ENCODE assay signal across 32 cellular contexts in genomic region chr12:116630762-116631161, GRCh38.
"Had no signal": no experiment of that assay in that cellular context is flagged by ENCODE, and none has a peak within 500 bp of the region (broad histone marks: within the 10 kb centered on the region; RNA-seq: fewer than 3 reads in every experiment).

No MANE protein-coding gene starts in this region.

- DNase-seq: activated CD4-positive, alpha-beta T cell treated with anti-CD3 and anti-CD28 coated beads, Interleukin-2, amount 10 ng/mL, durations not matched to agents 24 days and 14 days; activated CD4-positive, alpha-beta T cell treated with anti-CD3 and anti-CD28 coated beads, Interleukin-2, amount 50 U/mL, for 48 hours; activated CD8-positive, alpha-beta memory T cell treated with anti-CD3 and anti-CD28 coated beads, Interleukin-2, amount 50 U/mL, for 4 hours; activated CD8-positive, alpha-beta T cell treated with anti-CD3 and anti-CD28 coated beads, Interleukin-2, amount 10 ng/mL, durations not matched to agents 7 days and 5 days; activated gamma-delta T cell treated with Interleukin-2 at 50 U/mL for 16 hours; activated naive CD4-positive, alpha-beta T cell treated with anti-CD3 and anti-CD28 coated beads for 36 hours; activated T-cell treated with anti-CD3 and anti-CD28 coated beads for 4 hours; activated T-cell treated with anti-CD3 and anti-CD28 coated beads, Interleukin-2, amount 50 U/mL, for 4 hours; adrenal gland; central memory CD4-positive, alpha-beta T cell; Karpas-422; KBM-7; MG63; NCI-H1048; NCI-H1105 treated with DMSO at 0.1 percent for 48 hours; NCI-H1436; NCI-H1694; NCI-H1930; NCI-H2081 treated with DMSO at 0.1 percent for 48 hours; NCI-H226; NCI-H446 treated with DMSO at 0.1 percent for 48 hours; NCI-H524; NCI-H69; NK-92 treated with Interleukin-12 subunit alpha and Interleukin-12 subunit beta, amount 100 ng/mL, for 24 hours; PC-9; SIG-M5; T-cell; T-helper 17 cell had no signal

- H3K4me1 ChIP-seq: adrenal gland had no signal

- H3K4me2 ChIP-seq: PC-9 had no signal

- H3K36me3 ChIP-seq: adrenal gland, MG63 had no signal

- H3K9me3 ChIP-seq: adrenal gland, MG63 had no signal

- H3K27ac ChIP-seq: adrenal gland, PC-9, RWPE1 had no signal

- ATAC-seq: activated CD8-positive, alpha-beta T cell treated with anti-CD3 and anti-CD28 coated beads, Interleukin-2, amount 10 ng/mL, durations not matched to agents 7 days and 5 days; activated naive CD4-positive, alpha-beta T cell treated with anti-CD3 and anti-CD28 coated beads, Interleukin-2, amount 50 U/mL, for 72 hours; activated T-cell treated with anti-CD3 and anti-CD28 coated beads, Interleukin-2, amount 50 U/mL, for 4 hours; Right ventricle myocardium inferior; SK-N-SH treated with all-trans-retinoic acid at 6 μM for 48 hours; T-cell; T-helper 17 cell had no signal

- H3K4me3 ChIP-seq: adrenal gland, MG63, PC-9 had no signal

- H3K27me3 ChIP-seq: adrenal gland, MG63 had no signal
